25 cellular contexts compared by ENCODE assay signal in genomic region chr4:188719794-188720193, GRCh38.
A peak's percentile ranks its signal among the peaks of the same experiment; 100 is the strongest.
DNase-seq lines count a peak whose midpoint lies in the region; ATAC-seq and TF ChIP-seq lines count a peak whose summit lies in the region.
"Had no signal": no experiment of that assay in that cellular context is flagged by ENCODE, and none has a peak within 500 bp of the region (broad histone marks: within the 10 kb centered on the region; RNA-seq: fewer than 3 reads in every experiment).

No MANE protein-coding gene starts in this region.

- H3K9ac ChIP-seq in neural progenitor cell, result no peak overlapping the region

- H3K27ac Mint-ChIP-seq in HFFc6, result no peak overlapping the region
- no peak overlapping the region for H3K27ac Mint-ChIP-seq in chondrocyte (ENCODE audit: unreplicated experiment)
- no peak overlapping the region for H3K27ac Mint-ChIP-seq in neural progenitor cell
- H3K27ac Mint-ChIP-seq: activated CD8-positive, alpha-beta T cell treated with anti-CD3 and anti-CD28 coated beads for 36 hours; activated naive CD4-positive, alpha-beta T cell treated with anti-CD3 and anti-CD28 coated beads, Interleukin-2, amount 50 U/mL, for 72 hours; activated T-helper 2 cell treated with anti-CD3 and anti-CD28 coated beads, Interferon-gamma antibody, Interleukin-2, Interleukin-4, amounts not matched to agents 10 μg/mL and 5 μg/mL and 100 μg/mL, durations not matched to agents 14 hours and 24 hours and 36 hours; memory B cell; stimulated activated naive CD8-positive, alpha-beta T cell treated with anti-CD3 and anti-CD28 coated beads, Interleukin-15, amount 100 ng/mL, for 72 hours had no signal

- H3F3A ChIP-seq in neural progenitor cell (ENCODE audit: low read depth), result no peaks in the 10 kb centered on the region

- no peak overlapping the region for H3K4me3 ChIP-seq in AG09309 (ENCODE audit: control insufficient read depth, low read depth, low read length)
- no peak overlapping the region for H3K4me3 ChIP-seq in neural progenitor cell
- H3K4me3 ChIP-seq: gastroesophageal sphincter, SJCRH30 had no signal

- peaks cover 7% of the 10 kb centered on the region for H3K9me3 Mint-ChIP-seq in HFFc6
- H3K9me3 Mint-ChIP-seq in chondrocyte (ENCODE audit: low read depth), result peaks cover 17% of the 10 kb centered on the region
- H3K9me3 Mint-ChIP-seq in neural progenitor cell, result peaks cover 17% of the 10 kb centered on the region

- peaks cover 4% of the 10 kb centered on the region for H3K4me1 ChIP-seq in neural progenitor cell
- H3K4me1 ChIP-seq: SJCRH30 had no signal

- H3K27ac ChIP-seq in neural progenitor cell, result no peak overlapping the region
- H3K27ac ChIP-seq: gastroesophageal sphincter, neutrophil, SJCRH30 had no signal

- H3K79me2 ChIP-seq in neural progenitor cell (ENCODE audit: low read depth), result no peaks in the 10 kb centered on the region

- no peak overlapping the region for H3K4me2 ChIP-seq in neural progenitor cell

- TF ChIP-seq CTCF in AG09309 (IDR thresholded peaks at IDR 0.05; ENCODE audit: control insufficient read depth, insufficient read depth, low read depth, low read length, missing control alignments) (peak; percentile 26), HFFc6 (IDR thresholded peaks at IDR 0.05) (peak; percentile 57), chondrocyte (IDR thresholded peaks at IDR 0.05) (peak; percentile 65), neural progenitor cell (IDR thresholded peaks at IDR 0.05) (peak; percentile 42)

- no peaks in the 10 kb centered on the region for H3K36me3 ChIP-seq in neural progenitor cell
- H3K36me3 ChIP-seq: gastroesophageal sphincter, neutrophil, SJCRH30 had no signal

- H3K27me3 Mint-ChIP-seq in HFFc6 (ENCODE audit: insufficient read depth), result peaks cover 2% of the 10 kb centered on the region; the same call in 1 of the 2 replicates
- no peaks in the 10 kb centered on the region for H3K27me3 Mint-ChIP-seq in chondrocyte (ENCODE audit: low read depth)
- H3K27me3 Mint-ChIP-seq in neural progenitor cell (ENCODE audit: insufficient read depth, low read depth), result peaks cover 4% of the 10 kb centered on the region
- H3K27me3 Mint-ChIP-seq: activated CD8-positive, alpha-beta T cell treated with anti-CD3 and anti-CD28 coated beads for 36 hours; memory B cell; stimulated activated naive CD8-positive, alpha-beta T cell treated with anti-CD3 and anti-CD28 coated beads, Interleukin-15, amount 100 ng/mL, for 72 hours had no signal

- DNase-seq in AG09309 (ENCODE audit: low read depth), result no peak
- DNase-seq in HFFc6, result no peak
- no peak for DNase-seq in chondrocyte (ENCODE audit: low spot score)
- DNase-seq in neural progenitor cell (ENCODE audit: low spot score), result no peak
- DNase-seq in stimulated activated CD4-positive, alpha-beta T cell treated with anti-CD3 and anti-CD28 coated beads, Interleukin-4, amount 100 ng/mL, for 1 hour, result no peak
- no peak for DNase-seq in activated CD4-positive, alpha-beta T cell treated with anti-CD3 and anti-CD28 coated beads, Interleukin-2, amount 50 U/mL, for 1 hour
- DNase-seq in KG1 (lab: John Stamatoyannopoulos, UW), result no peak
- DNase-seq: activated CD4-positive, CD25-positive, alpha-beta regulatory T cell treated with anti-CD3 and anti-CD28 coated beads, Interleukin-2, amount 50 U/mL, for 72 hours; activated CD8-positive, alpha-beta T cell treated with anti-CD3 and anti-CD28 coated beads for 36 hours; anterior cingulate cortex; Calu3; cortex of kidney; NCI-H1048; NCI-H1694; NCI-H524; SJCRH30; stimulated activated CD8-positive, alpha-beta memory T cell treated with anti-CD3 and anti-CD28 coated beads, Interleukin-4, amount 100 ng/mL, for 48 hours; stimulated activated naive CD8-positive, alpha-beta T cell treated with anti-CD3 and anti-CD28 coated beads, Interleukin-15, amount 100 ng/mL, for 72 hours had no signal

- H2AFZ ChIP-seq in neural progenitor cell (replicated peaks), result no peak overlapping the region

- H3K9me3 ChIP-seq in neural progenitor cell (ENCODE audit: low read depth), result peaks cover 3% of the 10 kb centered on the region
- H3K9me3 ChIP-seq: gastroesophageal sphincter, neutrophil, SJCRH30 had no signal

- H3K4me1 Mint-ChIP-seq in HFFc6 (ENCODE audit: low read depth), result peaks cover 6% of the 10 kb centered on the region; the same call in 1 of the 2 replicates
- peaks cover 37% of the 10 kb centered on the region for H3K4me1 Mint-ChIP-seq in chondrocyte (ENCODE audit: low read depth)
- peaks cover 3% of the 10 kb centered on the region for H3K4me1 Mint-ChIP-seq in neural progenitor cell
- H3K4me1 Mint-ChIP-seq: memory B cell; stimulated activated naive CD8-positive, alpha-beta T cell treated with anti-CD3 and anti-CD28 coated beads, Interleukin-15, amount 100 ng/mL, for 72 hours had no signal

- no peak for ATAC-seq in GM18867 (IDR thresholded peaks at IDR 0.05; ENCODE audit: unreplicated experiment)
- ATAC-seq: activated CD8-positive, alpha-beta T cell treated with anti-CD3 and anti-CD28 coated beads for 36 hours; activated naive CD4-positive, alpha-beta T cell treated with anti-CD3 and anti-CD28 coated beads, Interleukin-2, amount 50 U/mL, for 72 hours; gastroesophageal sphincter; left lobe of liver; stimulated activated naive CD8-positive, alpha-beta T cell treated with anti-CD3 and anti-CD28 coated beads, Interleukin-15, amount 100 ng/mL, for 72 hours had no signal

- H4K20me1 ChIP-seq in neural progenitor cell (ENCODE audit: low read depth), result no peaks in the 10 kb centered on the region

- H3K27me3 ChIP-seq in neural progenitor cell, result no peaks in the 10 kb centered on the region
- H3K27me3 ChIP-seq: gastroesophageal sphincter, neutrophil, SJCRH30 had no signal

- H3K36me3 Mint-ChIP-seq in HFFc6 (ENCODE audit: low read depth), result no peaks in the 10 kb centered on the region; the same call in 1 of the 2 replicates
- peaks cover 2% of the 10 kb centered on the region for H3K36me3 Mint-ChIP-seq in chondrocyte (ENCODE audit: low read depth)
- no peaks in the 10 kb centered on the region for H3K36me3 Mint-ChIP-seq in neural progenitor cell
- H3K36me3 Mint-ChIP-seq: activated naive CD4-positive, alpha-beta T cell treated with anti-CD3 and anti-CD28 coated beads, Interleukin-2, amount 50 U/mL, for 72 hours; memory B cell had no signal

- no peak overlapping the region for H3K4me3 Mint-ChIP-seq in HFFc6
- H3K4me3 Mint-ChIP-seq in chondrocyte (ENCODE audit: unreplicated experiment), result no peak overlapping the region
- H3K4me3 Mint-ChIP-seq in neural progenitor cell, result no peak overlapping the region
- H3K4me3 Mint-ChIP-seq: activated CD8-positive, alpha-beta T cell treated with anti-CD3 and anti-CD28 coated beads for 36 hours; memory B cell; stimulated activated naive CD8-positive, alpha-beta T cell treated with anti-CD3 and anti-CD28 coated beads, Interleukin-15, amount 100 ng/mL, for 72 hours had no signal
